12 cellular contexts compared by ENCODE assay signal in genomic region chr2:73172963-73173362, GRCh38. TPM values are rescaled to one million over a fixed set of nuclear protein-coding genes. Genes with fewer than 3 reads are reported as not detected.
DNase-seq lines count a peak whose midpoint lies in the region; ATAC-seq and TF ChIP-seq lines count a peak whose summit lies in the region.
"Had no signal": no experiment of that assay in that cellular context is flagged by ENCODE, and none has a peak within 500 bp of the region (broad histone marks: within the 10 kb centered on the region; RNA-seq: fewer than 3 reads in every experiment).

No MANE protein-coding gene starts in this region.

- peaks cover 9% of the 10 kb centered on the region for H3K4me1 Mint-ChIP-seq in Calu3 (ENCODE audit: low read depth, unreplicated experiment)

- no TSS peak for BruUV-seq in Calu3 (replicated peaks; lab: Mats Ljungman, UMichigan)

- CTCF ChIA-PET in Calu3 (lab: Charles Lee), result no interaction called here

- ATAC-seq in GM21360 (IDR thresholded peaks at IDR 0.05; ENCODE audit: unreplicated experiment), result peak; percentile 60
- ATAC-seq in HG03520 (IDR thresholded peaks at IDR 0.05; ENCODE audit: unreplicated experiment), result peak; percentile 62
- no peak for ATAC-seq in left colon

- H3K27me3 Mint-ChIP-seq in Calu3 (ENCODE audit: unreplicated experiment), result peaks cover 87% of the 10 kb centered on the region

- no peak for TF ChIP-seq CTCF in Calu3 (IDR thresholded peaks at IDR 0.05; ENCODE audit: unreplicated experiment)

- no peak overlapping the region for H3K4me3 Mint-ChIP-seq in Calu3 (ENCODE audit: low read depth, unreplicated experiment)
- H3K4me3 Mint-ChIP-seq: memory B cell had no signal

- no peak overlapping the region for H3K27ac Mint-ChIP-seq in Calu3 (ENCODE audit: unreplicated experiment)
- H3K27ac Mint-ChIP-seq: memory B cell had no signal

- intact Hi-C loops in left colon (cut with DNase I, micrococcal nuclease) (no loop called here), Calu3 (cut with micrococcal nuclease; ENCODE audit: unreplicated experiment) (no loop called here)

- H3K9me3 Mint-ChIP-seq in Calu3 (ENCODE audit: low read depth, unreplicated experiment), result no peaks in the 10 kb centered on the region
- H3K9me3 Mint-ChIP-seq: memory B cell had no signal

- peaks cover 16% of the 10 kb centered on the region for H3K36me3 Mint-ChIP-seq in Calu3 (ENCODE audit: insufficient read depth, unreplicated experiment)
- H3K36me3 Mint-ChIP-seq: memory B cell had no signal

- DNase-seq in amniotic epithelial cell (ENCODE audit: low read depth) (peak; percentile 58), left colon (no peak), NAMALWA (ENCODE audit: low spot score) (no peak), Calu3 (no peak)
- peak; percentile 76 for DNase-seq in stimulated activated CD4-positive, alpha-beta T cell treated with anti-CD3 and anti-CD28 coated beads, Interleukin-4, amount 100 ng/mL, for 24 hours
- DNase-seq: Karpas-422, NCI-H345, SHP77 had no signal

RNA-seq across cellular contexts. Expression of gene NOTO, which starts 29.4 kb away (rescaled TPM):
- total RNA-seq in left colon, result under 1 TPM in 1 of 2 donors, not detected in 1; 0.08 TPM
- not detected in 2 replicates for total RNA-seq in Calu3 (2022)
- total RNA-seq: renal cortical epithelial cell had no signal

RNA-seq across cellular contexts. Expression of gene SMYD5, which starts 41.1 kb away (rescaled TPM):
- 10 to 100 TPM in 1 of 2 donors, 1 to 10 TPM in 1; 9.2 to 14.4 TPM for total RNA-seq in left colon
- total RNA-seq in Calu3 (2022), result 32.1 and 36.0 TPM in 2 replicates

Comparison
In these comparisons a context has a peak if more than half of its experiments do, and no peak if none do; other contexts are left out.
1. DNase-seq: peak in amniotic epithelial cell (single experiment) and stimulated activated CD4-positive, alpha-beta T cell treated with anti-CD3 and anti-CD28 coated beads, Interleukin-4, amount 100 ng/mL, for 24 hours (single experiment); none in left colon (0 of 2), NAMALWA (single experiment) and Calu3 (single experiment).